33 cellular contexts compared by ENCODE assay signal in genomic region chr5:5643481-5643880, GRCh38.
"Had no signal": no experiment of that assay in that cellular context is flagged by ENCODE, and none has a peak within 500 bp of the region (broad histone marks: within the 10 kb centered on the region; RNA-seq: fewer than 3 reads in every experiment).

No MANE protein-coding gene starts in this region.

- H3K4me3 ChIP-seq: adrenal gland, body of pancreas, breast epithelium had no signal

- ATAC-seq: activated CD8-positive, alpha-beta T cell treated with anti-CD3 and anti-CD28 coated beads for 36 hours; activated naive CD4-positive, alpha-beta T cell treated with anti-CD3 and anti-CD28 coated beads, Interleukin-2, amount 50 U/mL, for 72 hours; activated T-cell treated with anti-CD3 and anti-CD28 coated beads, Interleukin-2, amount 50 U/mL, for 4 hours; activated T-cell treated with anti-CD3 and anti-CD28 coated beads, Interleukin-2, amount 50 U/mL, for 72 hours; activated T-helper 17 cell treated with anti-CD3 and anti-CD28 coated beads, Interleukin-2, amount 50 U/mL, for 72 hours; body of pancreas had no signal

- H3K4me1 ChIP-seq: body of pancreas, breast epithelium had no signal

- H3K27me3 ChIP-seq: adrenal gland, body of pancreas, brain microvascular endothelial cell, breast epithelium had no signal

- H3K9me3 ChIP-seq: adrenal gland, body of pancreas, breast epithelium had no signal

- H3K36me3 ChIP-seq: adrenal gland, brain microvascular endothelial cell, breast epithelium had no signal

- H3K27ac ChIP-seq: adrenal gland, body of pancreas, brain microvascular endothelial cell, breast epithelium, VCaP had no signal

- DNase-seq: activated B cell treated with CpG ODN at 0.5 μM for 24 hours; activated CD4-positive, alpha-beta memory T cell treated with anti-CD3 and anti-CD28 coated beads for 36 hours; activated CD4-positive, alpha-beta T cell treated with anti-CD3 and anti-CD28 coated beads for 4 hours; activated CD4-positive, alpha-beta T cell treated with anti-CD3 and anti-CD28 coated beads, Interleukin-2, amount 10 ng/mL, durations not matched to agents 24 days and 14 days; activated CD4-positive, alpha-beta T cell treated with anti-CD3 and anti-CD28 coated beads, Interleukin-2, amount 50 U/mL, for 1 hour; activated CD4-positive, alpha-beta T cell treated with anti-CD3 and anti-CD28 coated beads, Interleukin-2, amount 50 U/mL, for 4 hours; activated CD4-positive, CD25-positive, alpha-beta regulatory T cell treated with anti-CD3 and anti-CD28 coated beads, Interleukin-2, amount 50 U/mL, for 72 hours; activated CD8-positive, alpha-beta memory T cell treated with anti-CD3 and anti-CD28 coated beads, Interleukin-2, amount 50 U/mL, for 4 hours; activated CD8-positive, alpha-beta T cell treated with anti-CD3 and anti-CD28 coated beads for 36 hours; activated effector memory CD4-positive, alpha-beta T cell treated with anti-CD3 and anti-CD28 coated beads, Interleukin-2, amount 50 U/mL, for 16 hours; activated gamma-delta T cell treated with Interleukin-2 at 50 U/mL for 16 hours; activated naive CD4-positive, alpha-beta T cell; activated naive CD4-positive, alpha-beta T cell treated with anti-CD3 and anti-CD28 coated beads for 36 hours; activated naive CD4-positive, alpha-beta T cell treated with anti-CD3 and anti-CD28 coated beads, Interleukin-2, amount 50 U/mL, for 16 hours; activated naive CD8-positive, alpha-beta T cell treated with anti-CD3 and anti-CD28 coated beads for 36 hours; activated T-cell treated with anti-CD3 and anti-CD28 coated beads for 4 hours; activated T-cell treated with anti-CD3 and anti-CD28 coated beads, Interleukin-2, amount 50 U/mL, for 1 hour; activated T-cell treated with anti-CD3 and anti-CD28 coated beads, Interleukin-2, amount 50 U/mL, for 4 hours; activated T-cell treated with anti-CD3 and anti-CD28 coated beads, Interleukin-2, amount 50 U/mL, for 72 hours; adrenal gland; amniotic stem cell; aorta; body of pancreas; brain microvascular endothelial cell; caudate nucleus; cerebellar nuclear complex; T-helper 1 cell; T-helper 2 cell; T-helper 9 cell had no signal
